1 cellular context compared by ENCODE assay signal in the genomic region with DNA sequence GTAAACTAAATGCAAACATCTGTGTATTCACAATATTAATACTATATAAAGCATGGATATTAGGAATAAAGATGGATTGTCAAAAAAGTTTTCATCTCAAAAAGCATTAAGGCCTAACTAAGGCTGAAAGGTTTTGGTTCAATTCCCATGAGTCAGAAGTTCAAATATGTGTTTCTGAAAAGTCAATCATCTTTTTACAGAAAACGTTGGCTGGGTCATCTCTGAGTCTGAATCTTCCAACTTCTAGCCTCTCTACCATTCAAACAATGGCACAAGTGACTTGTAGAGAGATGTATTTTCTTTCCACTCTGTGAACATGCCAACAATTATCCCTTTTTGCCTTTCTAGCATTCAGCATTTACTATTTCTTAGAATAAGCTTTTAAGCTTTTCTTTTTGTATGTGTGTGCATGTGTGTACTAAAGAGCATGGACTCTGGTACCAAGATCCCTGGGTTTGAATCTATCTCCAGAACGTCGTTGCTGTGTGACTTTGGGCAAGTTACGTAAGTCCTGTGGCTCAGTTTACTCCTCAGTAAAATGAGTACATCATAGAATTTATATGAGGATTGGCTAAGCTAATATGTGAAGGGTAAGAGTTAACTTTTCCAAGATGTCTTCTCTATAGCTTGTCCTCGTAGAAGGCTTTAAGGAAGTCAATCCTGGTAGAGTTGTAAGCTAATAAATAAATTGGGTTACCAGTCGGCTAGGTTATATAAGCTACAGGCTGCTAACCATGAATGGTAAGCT.
TF ChIP-seq lines count a peak whose summit lies in the region.

No MANE protein-coding gene starts in this region.

TF ChIP-seq in K562, 482 proteins besides CTCF, POLR2A, EP300 and RAD21:
- 0 out of 2 replicates have a peak, but pooled peaks have one; percentile 59 for TF ChIP-seq CUX1 (CRISPR knock-in tag; IDR thresholded peaks at IDR 0.05)
- TF ChIP-seq DPF2 (IDR thresholded peaks at IDR 0.05) = no peak
- no peak for TF ChIP-seq MEF2A (IDR thresholded peaks at IDR 0.05; ENCODE audit: control insufficient read depth, low read depth, low read length)
- TF ChIP-seq DDX20 (tag; IDR thresholded peaks at IDR 0.05; ENCODE audit: low read depth) = peak; percentile 73; the same call in 1 of the 2 replicates
- peak; percentile 12 for TF ChIP-seq BRD9 (IDR thresholded peaks at IDR 0.05; ENCODE audit: low read depth, partially characterized antibody)
- TF ChIP-seq, protein P1, sequence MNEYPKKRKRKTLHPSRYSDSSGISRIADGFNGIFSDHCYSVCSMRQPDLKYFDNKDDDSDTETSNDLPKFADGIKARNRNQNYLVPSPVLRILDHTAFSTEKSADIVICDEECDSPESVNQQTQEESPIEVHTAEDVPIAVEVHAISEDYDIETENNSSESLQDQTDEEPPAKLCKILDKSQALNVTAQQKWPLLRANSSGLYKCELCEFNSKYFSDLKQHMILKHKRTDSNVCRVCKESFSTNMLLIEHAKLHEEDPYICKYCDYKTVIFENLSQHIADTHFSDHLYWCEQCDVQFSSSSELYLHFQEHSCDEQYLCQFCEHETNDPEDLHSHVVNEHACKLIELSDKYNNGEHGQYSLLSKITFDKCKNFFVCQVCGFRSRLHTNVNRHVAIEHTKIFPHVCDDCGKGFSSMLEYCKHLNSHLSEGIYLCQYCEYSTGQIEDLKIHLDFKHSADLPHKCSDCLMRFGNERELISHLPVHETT (CRISPR knock-in tag; conservative IDR thresholded peaks at IDR 0.05 in 1 of 2, IDR thresholded peaks at IDR 0.05 in 1 of 2) = peak in 1 of 2 experiments; percentile 78; a peak in 2 of 4 replicates
- TF ChIP-seq RBM22 (IDR thresholded peaks at IDR 0.05; ENCODE audit: low read depth, low read length, poor library complexity, severe bottlenecking) = no peak
- peak; percentile 1 for TF ChIP-seq CHD1 (IDR thresholded peaks at IDR 0.05; ENCODE audit: low read length)
- peak; percentile 8; the same call in 1 of the 2 replicates for TF ChIP-seq HIVEP1 (CRISPR knock-in tag; IDR thresholded peaks at IDR 0.05)
- 0 out of 2 replicates have a peak, but pooled peaks have one; percentile 10 for TF ChIP-seq ZNF41 (CRISPR knock-in tag; conservative IDR thresholded peaks at IDR 0.05)
- no peak for TF ChIP-seq ZNF707 (CRISPR knock-in tag; conservative IDR thresholded peaks at IDR 0.05)
- TF ChIP-seq MAFG (tag; conservative IDR thresholded peaks at IDR 0.05) = no peak
- no peak for TF ChIP-seq ATF2 (CRISPR knock-in tag; IDR thresholded peaks at IDR 0.05)
- peak; percentile 77 to 84; a peak in 2 of 4 replicates for TF ChIP-seq MLLT1 (IDR thresholded peaks at IDR 0.05)
- TF ChIP-seq RFX1 (IDR thresholded peaks at IDR 0.05) = no peak
- TF ChIP-seq ZNF584 (CRISPR knock-in tag; IDR thresholded peaks at IDR 0.05; ENCODE audit: low read depth) = peak; percentile 60; the same call in 1 of the 2 replicates
- TF ChIP-seq ZNF766 (CRISPR knock-in tag; conservative IDR thresholded peaks at IDR 0.05) = peak; percentile 69; the same call in 1 of the 2 replicates
- no peak for TF ChIP-seq MCM5 (IDR thresholded peaks at IDR 0.05; ENCODE audit: low read depth)
- TF ChIP-seq ZNF311 (CRISPR knock-in tag; IDR thresholded peaks at IDR 0.05) = peak; percentile 81; the same call in 1 of the 2 replicates
- TF ChIP-seq NR2C2 (CRISPR knock-in tag; IDR thresholded peaks at IDR 0.05) = no peak
- peak; percentile 51; the same call in 1 of the 2 replicates for TF ChIP-seq NR2C2 (tag; IDR thresholded peaks at IDR 0.05)
- peak; percentile 14; the same call in 1 of the 2 replicates for TF ChIP-seq ZBTB17 (CRISPR knock-in tag; IDR thresholded peaks at IDR 0.05)
- TF ChIP-seq TCFL5 (CRISPR knock-in tag; conservative IDR thresholded peaks at IDR 0.05) = 0 out of 2 replicates have a peak, but pooled peaks have one; percentile 28
- 0 out of 2 replicates have a peak, but pooled peaks have one; percentile 52 for TF ChIP-seq PTTG1 (tag; IDR thresholded peaks at IDR 0.05; ENCODE audit: low read depth)
- peak; percentile 40; the same call in 1 of the 2 replicates for TF ChIP-seq ADNP (tag; IDR thresholded peaks at IDR 0.05)
- TF ChIP-seq ELF2 (CRISPR knock-in tag; IDR thresholded peaks at IDR 0.05) = peak; percentile 49; the same call in 1 of the 2 replicates
- TF ChIP-seq DMBX1 (CRISPR knock-in tag; IDR thresholded peaks at IDR 0.05; ENCODE audit: borderline replicate concordance) = 0 out of 2 replicates have a peak, but pooled peaks have one; percentile 40
- 0 out of 2 replicates have a peak, but pooled peaks have one; percentile 21 for TF ChIP-seq GTF2A2 (tag; IDR thresholded peaks at IDR 0.05)
- TF ChIP-seq BACH1 (tag; IDR thresholded peaks at IDR 0.05) = peak; percentile 56
- TF ChIP-seq CEBPB (tag; IDR thresholded peaks at IDR 0.05) = no peak
- 0 out of 2 replicates have a peak, but pooled peaks have one; percentile 46 for TF ChIP-seq ZKSCAN8 (CRISPR knock-in tag; IDR thresholded peaks at IDR 0.05)
- 0 out of 2 replicates have a peak, but pooled peaks have one; percentile 7 for TF ChIP-seq GATAD2A (IDR thresholded peaks at IDR 0.05)
- TF ChIP-seq ZNF197 (CRISPR knock-in tag; IDR thresholded peaks at IDR 0.05; ENCODE audit: low read depth) = peak; percentile 52; the same call in 1 of the 2 replicates
